ENCODE assay signal across 7 cellular contexts in the genomic region with DNA sequence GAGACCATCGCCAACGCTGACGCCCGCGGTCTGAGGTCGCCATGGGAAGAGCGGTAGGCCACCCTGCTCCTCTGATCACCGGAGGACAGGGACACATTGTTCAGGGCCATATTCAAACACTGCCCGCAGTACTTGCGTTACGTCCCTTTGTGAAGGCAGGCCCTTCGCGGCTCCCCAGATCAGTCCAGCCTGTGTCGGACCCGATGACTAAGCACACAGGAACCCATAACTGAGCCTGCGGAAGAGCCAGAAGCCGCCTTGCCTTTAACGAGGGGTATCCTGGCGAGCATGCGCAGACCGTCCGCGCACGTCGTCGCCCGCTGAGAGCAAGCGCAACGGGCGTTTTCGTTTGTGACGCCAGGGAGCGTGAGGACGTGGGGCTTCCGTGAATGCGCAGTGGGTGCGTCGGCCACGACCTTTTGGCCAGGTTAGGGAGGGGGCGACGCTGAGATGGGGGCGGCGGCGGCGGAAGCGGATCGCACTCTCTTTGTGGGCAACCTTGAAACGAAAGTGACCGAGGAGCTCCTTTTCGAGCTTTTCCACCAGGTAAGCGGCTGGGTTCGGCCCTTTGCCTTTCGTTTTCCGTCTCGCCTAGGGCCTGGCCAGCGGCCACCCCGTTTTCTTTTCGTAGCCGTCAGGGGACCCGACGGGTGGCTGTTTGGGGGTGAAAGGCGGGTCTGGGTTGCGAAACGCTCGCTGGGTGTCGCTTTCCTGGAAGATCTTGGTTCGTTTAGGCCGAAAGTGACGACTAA.
DNase-seq lines count a peak whose midpoint lies in the region; ATAC-seq lines count a peak whose summit lies in the region.

TSS of gene C11orf71 (minus strand) at position 290 of the 752 bp plus-strand sequence. CDS start at position 110, 180 bp downstream.
TSS of gene RBM7 (plus strand) at position 445 of the 752 bp plus-strand sequence. CDS start at position 451, 6 bp downstream.

- ATAC-seq in GM18502 (IDR thresholded peaks at IDR 0.05; ENCODE audit: poor library complexity, unreplicated experiment) (peak; percentile 93), HG02970 (IDR thresholded peaks at IDR 0.05; ENCODE audit: low FRiP score, unreplicated experiment) (peak; percentile 98)

- DNase-seq in NCI-H1930 (lab: John Stamatoyannopoulos, UW) = peak; percentile 94 to 96
- DNase-seq in T-helper 9 cell = peak; percentile 97
- peak; percentile 100 for DNase-seq in astrocyte of the hippocampus (ENCODE audit: low read depth, low spot score)
- DNase-seq in hippocampal formation (lab: John Stamatoyannopoulos, UW) = peak; percentile 86 to 92
- DNase-seq in retina = peak; percentile 98

Comparison
In these comparisons a context has a peak if more than half of its experiments do, and no peak if none do; other contexts are left out.
1. Peak in every context shown above with its lines: DNase-seq and ATAC-seq.